Comparison of ENCODE assay signal across 17 cellular contexts in the genomic region with DNA sequence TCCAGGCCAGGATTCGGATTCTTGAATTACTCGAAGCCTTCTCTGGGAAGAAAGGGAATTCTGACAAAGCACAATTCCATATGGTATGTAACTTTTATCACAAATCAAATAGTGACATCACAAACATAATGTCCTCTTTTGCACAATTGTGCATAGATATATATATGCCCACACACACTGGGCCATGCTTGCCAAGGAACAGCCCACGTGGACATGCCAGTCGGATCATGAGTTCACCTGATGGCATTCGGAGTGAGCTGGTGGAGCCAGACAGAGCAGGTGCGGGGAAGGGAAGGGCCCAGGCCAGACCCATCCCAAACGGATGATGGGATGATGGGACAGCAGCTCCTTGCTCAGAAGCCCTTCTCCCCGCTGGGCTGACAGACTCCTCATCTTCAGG.
A peak's percentile ranks its signal among the peaks of the same experiment; 100 is the strongest.
DNase-seq lines count a peak whose midpoint lies in the region; ATAC-seq and TF ChIP-seq lines count a peak whose summit lies in the region.
"Had no signal": no experiment of that assay in that cellular context is flagged by ENCODE, and none has a peak within 500 bp of the region (broad histone marks: within the 10 kb centered on the region; RNA-seq: fewer than 3 reads in every experiment).

No MANE protein-coding gene starts in this region.

- H3K27ac ChIP-seq in ACC112 (ENCODE audit: low read depth, low read length) = no peak overlapping the region
- no peak overlapping the region for H3K27ac ChIP-seq in ascending aorta
- H3K27ac ChIP-seq in hepatocyte = no peak overlapping the region
- no peak overlapping the region for H3K27ac ChIP-seq in neural progenitor cell
- H3K27ac ChIP-seq in aorta (ENCODE audit: low read depth in 1 of 2, low read length in 2 of 2) = no peak overlapping the region
- H3K27ac ChIP-seq: A549; BLaER1 treated with 17β-estradiol and CSF1 and Interleukin-3, amounts not matched to agents 10 nM and 100 nM; uterus had no signal

- H3K4me2 ChIP-seq in hepatocyte = peak overlapping the region; percentile 98
- H3K4me2 ChIP-seq in neural progenitor cell = peak overlapping the region; percentile 88
- H3K4me2 ChIP-seq: A549; BLaER1 treated with 17β-estradiol and CSF1 and Interleukin-3, amounts not matched to agents 10 nM and 100 nM had no signal

- no peak for ATAC-seq in aorta (ENCODE audit: low FRiP score)
- ATAC-seq: A549, Right ventricle myocardium inferior had no signal

- no peaks in the 10 kb centered on the region for H3K36me3 ChIP-seq in ACC112 (ENCODE audit: insufficient read depth, low read length)
- H3K36me3 ChIP-seq in ascending aorta = no peaks in the 10 kb centered on the region
- H3K36me3 ChIP-seq in hepatocyte (replicated peaks; ENCODE audit: insufficient read depth, low read depth) = no peaks in the 10 kb centered on the region
- no peaks in the 10 kb centered on the region for H3K36me3 ChIP-seq in neural progenitor cell
- no peaks in the 10 kb centered on the region for H3K36me3 ChIP-seq in aorta (ENCODE audit: control insufficient read depth in 1 of 2, insufficient read depth in 2 of 2, low read length in 1 of 2)
- H3K36me3 ChIP-seq: BLaER1 treated with 17β-estradiol and CSF1 and Interleukin-3, amounts not matched to agents 10 nM and 100 nM; uterus had no signal

- TF ChIP-seq CTCF in ascending aorta (IDR thresholded peaks at IDR 0.05) (no peak), hepatocyte (IDR thresholded peaks at IDR 0.05; ENCODE audit: poor library complexity) (no peak), neural progenitor cell (IDR thresholded peaks at IDR 0.05) (no peak)

- intact Hi-C loops in ascending aorta (cut with DNase I) = no loop called here
- intact Hi-C loops in aorta (cut with DNase I) = no loop called here

- H3K9me3 ChIP-seq in ascending aorta = no peaks in the 10 kb centered on the region
- no peaks in the 10 kb centered on the region for H3K9me3 ChIP-seq in hepatocyte (ENCODE audit: low read depth)
- H3K9me3 ChIP-seq in neural progenitor cell (ENCODE audit: low read depth) = no peaks in the 10 kb centered on the region
- no peaks in the 10 kb centered on the region for H3K9me3 ChIP-seq in aorta (ENCODE audit: control insufficient read depth, low read length)
- H3K9me3 ChIP-seq: A549, uterus had no signal

- no peak for DNase-seq in ascending aorta (ENCODE audit: low spot score in 2 of 2)
- DNase-seq in hepatocyte (ENCODE audit: low spot score) = no peak
- no peak for DNase-seq in neural progenitor cell (ENCODE audit: low spot score)
- no peak for DNase-seq in NCI-H1105 (lab: John Stamatoyannopoulos, UW)
- DNase-seq in aorta = no peak
- DNase-seq in DMS 273 (lab: John Stamatoyannopoulos, UW; ENCODE audit: unreplicated experiment) = no peak
- no peak for DNase-seq in amniotic stem cell (lab: John Stamatoyannopoulos, UW)
- DNase-seq: hippocampal formation; NCI-H1436; NCI-H526; stimulated activated CD4-positive, alpha-beta T cell treated with anti-CD3 and anti-CD28 coated beads, Interleukin-2, amount 100 ng/mL, for 24 hours; uterus had no signal

- H4K20me1 ChIP-seq in hepatocyte (ENCODE audit: insufficient read depth, poor library complexity, severe bottlenecking) (no peaks in the 10 kb centered on the region), neural progenitor cell (ENCODE audit: low read depth) (no peaks in the 10 kb centered on the region)
- H4K20me1 ChIP-seq: BLaER1 treated with 17β-estradiol and CSF1 and Interleukin-3, amounts not matched to agents 10 nM and 100 nM had no signal

- H3K79me2 ChIP-seq in ACC112 (ENCODE audit: control insufficient read depth, insufficient read depth, low read length, unreplicated experiment) = no peaks in the 10 kb centered on the region
- no peaks in the 10 kb centered on the region for H3K79me2 ChIP-seq in hepatocyte
- no peaks in the 10 kb centered on the region for H3K79me2 ChIP-seq in neural progenitor cell (ENCODE audit: low read depth)

- peaks cover 12% of the 10 kb centered on the region for H3K4me1 Mint-ChIP-seq in neural progenitor cell

- no peaks in the 10 kb centered on the region for H3F3A ChIP-seq in neural progenitor cell (ENCODE audit: low read depth)

- no peak overlapping the region for H2AFZ ChIP-seq in ACC112 (ENCODE audit: low read length, unreplicated experiment)
- peak overlapping the region; percentile 98 for H2AFZ ChIP-seq in hepatocyte
- H2AFZ ChIP-seq in neural progenitor cell (replicated peaks) = peak overlapping the region; percentile 100

- H3K4me1 ChIP-seq in ACC112 (ENCODE audit: control insufficient read depth, insufficient read depth, low read length, unreplicated experiment) (no peaks in the 10 kb centered on the region), ascending aorta (peaks cover 0 to 3% of the 10 kb centered on the region in 2 donors), hepatocyte (ENCODE audit: insufficient read depth) (no peaks in the 10 kb centered on the region), neural progenitor cell (no peaks in the 10 kb centered on the region), aorta (ENCODE audit: control insufficient read depth in 1 of 2, insufficient read depth in 2 of 2, low read length in 2 of 2) (no peaks in the 10 kb centered on the region)
- H3K4me1 ChIP-seq: A549, uterus had no signal

- H3K27me3 Mint-ChIP-seq in neural progenitor cell (ENCODE audit: insufficient read depth, low read depth) = peaks cover 12% of the 10 kb centered on the region

- H3K36me3 Mint-ChIP-seq in neural progenitor cell = no peaks in the 10 kb centered on the region

- H3K9me2 ChIP-seq in hepatocyte (replicated peaks; ENCODE audit: insufficient read depth) = no peaks in the 10 kb centered on the region

- H3K9ac ChIP-seq in neural progenitor cell = no peak overlapping the region
- H3K9ac ChIP-seq: BLaER1 treated with 17β-estradiol and CSF1 and Interleukin-3, amounts not matched to agents 10 nM and 100 nM had no signal

- WGBS in hepatocyte (ENCODE audit: low lambda C conversion rate, missing lambda C conversion rate) = 87% methylated on average over 8 of the region's 8 CpGs
- 69 to 79% methylated on average over 8 of the region's 8 CpGs for WGBS in aorta, 2 donors

- H3K27me3 ChIP-seq in ACC112 (ENCODE audit: insufficient read depth, low read length) (peaks cover 24% of the 10 kb centered on the region), ascending aorta (no peaks in the 10 kb centered on the region), hepatocyte (peaks cover 27% of the 10 kb centered on the region), neural progenitor cell (peaks cover 42% of the 10 kb centered on the region), aorta (ENCODE audit: control insufficient read depth in 1 of 2, insufficient read depth in 2 of 2, low read length in 1 of 2) (no peaks in the 10 kb centered on the region)
- H3K27me3 ChIP-seq: BLaER1 treated with 17β-estradiol and CSF1 and Interleukin-3, amounts not matched to agents 10 nM and 100 nM; uterus had no signal

- H3K9me3 Mint-ChIP-seq in neural progenitor cell = no peaks in the 10 kb centered on the region
- H3K9me3 Mint-ChIP-seq: stimulated activated naive CD8-positive, alpha-beta T cell treated with anti-CD3 and anti-CD28 coated beads, Interleukin-15, Interleukin-2, amounts not matched to agents 100 ng/mL and 50 ng/mL, for 24 hours had no signal

- H3K27ac Mint-ChIP-seq in neural progenitor cell = no peak overlapping the region
- H3K27ac Mint-ChIP-seq: stimulated activated naive CD8-positive, alpha-beta T cell treated with anti-CD3 and anti-CD28 coated beads, Interleukin-15, Interleukin-2, amounts not matched to agents 100 ng/mL and 50 ng/mL, for 24 hours had no signal

- peak overlapping the region; percentile 71 for H3K4me3 Mint-ChIP-seq in neural progenitor cell
- H3K4me3 Mint-ChIP-seq: stimulated activated naive CD8-positive, alpha-beta T cell treated with anti-CD3 and anti-CD28 coated beads, Interleukin-15, Interleukin-2, amounts not matched to agents 100 ng/mL and 50 ng/mL, for 24 hours had no signal

- H3K4me3 ChIP-seq in ACC112 (ENCODE audit: low read depth, low read length) (peak overlapping the region; percentile 69), ascending aorta (peak overlapping the region; percentile 38 to 60), hepatocyte (no peak overlapping the region), neural progenitor cell (peak overlapping the region; percentile 64), aorta (ENCODE audit: low read length in 2 of 2) (no peak overlapping the region)
- H3K4me3 ChIP-seq: A549; BLaER1 treated with 17β-estradiol and CSF1 and Interleukin-3, amounts not matched to agents 10 nM and 100 nM had no signal

Comparison
In these comparisons a context has a peak if more than half of its experiments do, and no peak if none do; other contexts are left out.
1. H3K4me3 ChIP-seq: peak in ACC112 (single experiment), ascending aorta (2 of 2) and neural progenitor cell (single experiment); none in hepatocyte (single experiment) and aorta (0 of 2).